9 cellular contexts compared by ENCODE assay signal in the genomic region with DNA sequence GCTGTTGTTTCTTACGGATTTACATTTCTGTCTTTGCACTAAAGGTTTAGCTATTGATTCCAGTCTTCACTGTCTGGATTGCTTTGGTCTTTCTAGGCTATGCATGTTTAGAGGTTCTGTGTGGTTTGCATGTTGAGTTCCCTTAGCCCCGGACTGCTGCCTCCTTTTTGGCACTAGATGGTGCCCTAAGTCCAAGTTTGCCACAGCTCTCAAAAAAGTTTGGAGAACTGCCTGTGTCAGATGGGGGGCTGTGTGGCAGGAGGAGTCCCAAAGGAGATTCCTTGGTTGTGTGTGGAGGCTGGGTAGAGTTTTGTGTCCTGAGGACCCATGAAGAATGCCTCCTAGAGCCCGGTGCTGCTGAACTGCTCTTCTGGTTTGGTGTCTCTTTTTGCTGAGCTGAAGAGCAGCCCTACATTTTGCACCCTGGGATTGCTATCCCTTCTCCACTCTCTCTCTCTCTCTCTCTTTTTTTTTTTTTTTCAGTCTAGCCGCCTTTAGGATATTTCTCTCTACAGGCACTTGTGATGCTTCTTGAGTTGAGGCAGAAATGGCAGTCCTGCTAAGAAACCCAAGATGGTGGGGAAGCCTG.
DNase-seq lines count a peak whose midpoint lies in the region; ATAC-seq, FAIRE-seq and TF ChIP-seq lines count a peak whose summit lies in the region.
"Had no signal": no experiment of that assay in that cellular context is flagged by ENCODE, and none has a peak within 500 bp of the region (broad histone marks: within the 10 kb centered on the region; RNA-seq: fewer than 3 reads in every experiment).

No MANE protein-coding gene starts in this region.

- no peak overlapping the region for H3K9ac ChIP-seq in OCI-LY1 (ENCODE audit: low read length)
- H3K9ac ChIP-seq in GM12878 (ENCODE audit: control insufficient read depth, insufficient read depth, low read length), result no peak overlapping the region

- 2% methylated on average over 3 of the region's 4 CpGs for WGBS in GM12878 (ENCODE audit: insufficient coverage, insufficient replicate concordance, low lambda C conversion rate, missing lambda C conversion rate)

- H3K4me3 ChIP-seq in OCI-LY1 (ENCODE audit: low read depth, low read length, poor library complexity, severe bottlenecking), result no peak overlapping the region
- H3K4me3 ChIP-seq in GM12878, result no peak overlapping the region
- no peak overlapping the region for H3K4me3 ChIP-seq in vagina
- H3K4me3 ChIP-seq: SJSA1 had no signal

- in situ Hi-C loops in GM12878 (cut with MboI), result loop anchor here (5.0 kb wide), 1 partner anchor 381 kb away; no protein-coding TSS in a partner anchor

- H3K4me1 ChIP-seq in OCI-LY1 (ENCODE audit: insufficient read depth, low read length, severe bottlenecking), result no peaks in the 10 kb centered on the region
- no peaks in the 10 kb centered on the region for H3K4me1 ChIP-seq in GM12878 (ENCODE audit: control insufficient read depth, insufficient read depth, low read length)
- H3K4me1 ChIP-seq in vagina, result peaks cover 6% of the 10 kb centered on the region
- H3K4me1 ChIP-seq: SJSA1 had no signal

- no peak overlapping the region for H3K27ac ChIP-seq in C4-2B
- no peak overlapping the region for H3K27ac ChIP-seq in OCI-LY1 (ENCODE audit: low read depth, low read length, poor library complexity, severe bottlenecking)
- no peak overlapping the region for H3K27ac ChIP-seq in GM12878 (ENCODE audit: control insufficient read depth, insufficient read depth)
- no peak overlapping the region for H3K27ac ChIP-seq in vagina
- H3K27ac ChIP-seq: SJSA1 had no signal

- peak; percentile 65 for FAIRE-seq in GM12878 (lab: Jason Lieb, UNC)

- H4K20me1 ChIP-seq in OCI-LY1 (ENCODE audit: insufficient read depth, low read length) (no peaks in the 10 kb centered on the region), GM12878 (ENCODE audit: control insufficient read depth, insufficient read depth) (no peaks in the 10 kb centered on the region)

- H3K79me2 ChIP-seq in OCI-LY1 (ENCODE audit: insufficient read depth, low read length), result no peaks in the 10 kb centered on the region
- H3K79me2 ChIP-seq in GM12878 (ENCODE audit: control insufficient read depth, insufficient read depth, low read length), result no peaks in the 10 kb centered on the region

- H3K9me3 ChIP-seq in OCI-LY1 (ENCODE audit: low read length) (no peaks in the 10 kb centered on the region), GM12878 (replicated peaks; ENCODE audit: control insufficient read depth, insufficient read depth, low read length) (no peaks in the 10 kb centered on the region), vagina (no peaks in the 10 kb centered on the region)
- H3K9me3 ChIP-seq: SJSA1 had no signal

- intact Hi-C loops in GM12878 (cut with micrococcal nuclease; ENCODE audit: unreplicated experiment) (loop anchor here (1.0 to 10.0 kb wide), 5 partner anchors 124 to 380 kb away; no protein-coding TSS in a partner anchor), vagina (cut with DNase I) (no loop called here)

- CTCF ChIA-PET in GM12878 (lab: Yijun Ruan, JAX), result interaction anchor here (0.6 to 3.1 kb wide), 17 partner anchors 9 to 390 kb away, joined by 3 to 17 read pairs (median 4); no protein-coding TSS in a partner anchor

- POLR2A ChIA-PET in GM12878 (lab: Charles Lee), result no interaction called here

- peak; percentile 92 for TF ChIP-seq RAD21 in GM12878 (IDR thresholded peaks at IDR 0.05; ENCODE audit: insufficient read depth, low read depth, low read length)

- TF ChIP-seq POLR2A in GM12878 (IDR thresholded peaks at IDR 0.05; ENCODE audit: low read depth, low read length) (no peak), vagina (IDR thresholded peaks at IDR 0.05) (no peak)

- ATAC-seq in GM18517 (IDR thresholded peaks at IDR 0.05; ENCODE audit: unreplicated experiment) (peak; percentile 84), HG03045 (IDR thresholded peaks at IDR 0.05; ENCODE audit: unreplicated experiment) (peak; percentile 75), GM12878 (peak; percentile 89)

- TF ChIP-seq CTCF in C4-2B (conservative IDR thresholded peaks at IDR 0.05) (peak; percentile 79), OCI-LY1 (IDR thresholded peaks at IDR 0.05; ENCODE audit: low read length) (peak; percentile 66; the same call in 1 of the 2 replicates), GM12878 (IDR thresholded peaks at IDR 0.05 in 2 of 3, conservative IDR thresholded peaks at IDR 0.05 in 1 of 3; ENCODE audit: control insufficient read depth in 2 of 3, extremely low read depth in 1 of 3, insufficient read depth in 1 of 3, low read depth in 3 of 3, low read length in 3 of 3) (peak; percentile 66 to 83 (median 70)), vagina (IDR thresholded peaks at IDR 0.05) (peak in 2 of 3 experiments; percentile 34 to 41)

- no peaks in the 10 kb centered on the region for H3F3A ChIP-seq in OCI-LY1 (ENCODE audit: insufficient read depth, low read length)

- RAD21 ChIA-PET in GM12878 (lab: Charles Lee; ENCODE audit: unreplicated experiment), result interaction anchor here (0.6 to 3.1 kb wide), 6 partner anchors 9 to 381 kb away, joined by 3 to 14 read pairs (median 4); no protein-coding TSS in a partner anchor

- SMC1A ChIA-PET in GM12878 (lab: Charles Lee; ENCODE audit: uncharacterized antibody, unreplicated experiment), result interaction anchor here (0.6 to 3.5 kb wide), 13 partner anchors 9 to 382 kb away, joined by 3 to 25 read pairs (median 4); no protein-coding TSS in a partner anchor

- H3K27me3 ChIP-seq in OCI-LY1 (ENCODE audit: insufficient read depth, low read length), result no peaks in the 10 kb centered on the region
- no peaks in the 10 kb centered on the region; a peak in 1 of 4 replicates for H3K27me3 ChIP-seq in GM12878 (replicated peaks in 1 of 2; ENCODE audit: control insufficient read depth in 2 of 2, insufficient read depth in 2 of 2, low read length in 1 of 2)
- no peaks in the 10 kb centered on the region for H3K27me3 ChIP-seq in vagina
- H3K27me3 ChIP-seq: SJSA1 had no signal

- H2AFZ ChIP-seq in OCI-LY1 (ENCODE audit: low read length) (no peak overlapping the region), GM12878 (ENCODE audit: control insufficient read depth, low read depth, low read length) (no peak overlapping the region)

- no peaks in the 10 kb centered on the region for H3K9me2 ChIP-seq in OCI-LY1 (ENCODE audit: low read depth, low read length)

- H3K36me3 ChIP-seq in OCI-LY1 (ENCODE audit: insufficient read depth, low read length) (no peaks in the 10 kb centered on the region), GM12878 (ENCODE audit: control insufficient read depth in 2 of 2, insufficient read depth in 2 of 2, low read length in 1 of 2) (no peaks in the 10 kb centered on the region), vagina (no peaks in the 10 kb centered on the region)
- H3K36me3 ChIP-seq: SJSA1 had no signal

- no peak for TF ChIP-seq EP300 in GM12878 (IDR thresholded peaks at IDR 0.05; ENCODE audit: borderline replicate concordance in 1 of 2, control insufficient read depth in 1 of 2, low read depth in 2 of 2, low read length in 2 of 2)

- no TSS peak for BruUV-seq in GM12878 (replicated peaks; lab: Mats Ljungman, UMichigan)

- DNase-seq in GM12878 (ENCODE audit: low read depth, low spot score) (no peak), kidney glomerular epithelial cell (lab: John Stamatoyannopoulos, UW) (peak; percentile 29), vagina (ENCODE audit: extremely low spot score in 2 of 2) (no peak), NCI-H774 (lab: John Stamatoyannopoulos, UW) (no peak)

- H3K4me2 ChIP-seq in OCI-LY1 (ENCODE audit: low read length) (no peak overlapping the region), GM12878 (ENCODE audit: control insufficient read depth, insufficient read depth) (no peak overlapping the region)

TF ChIP-seq in GM12878, 131 proteins besides CTCF, POLR2A, EP300 and RAD21 (continues in another document):
- TF ChIP-seq POLR2AphosphoS5 (IDR thresholded peaks at IDR 0.05; ENCODE audit: low read length) (no peak), SMC3 (IDR thresholded peaks at IDR 0.05; ENCODE audit: borderline replicate concordance, low read length) (peak; percentile 89), RELA (IDR thresholded peaks at IDR 0.05; ENCODE audit: borderline replicate concordance, partially characterized antibody) (no peak), YY1 (IDR thresholded peaks at IDR 0.05; ENCODE audit: low read depth, low read length) (0 out of 2 replicates have a peak, but pooled peaks have one; percentile 25), IRF4 (IDR thresholded peaks at IDR 0.05; ENCODE audit: low read depth, low read length) (no peak), ZSCAN29 (IDR thresholded peaks at IDR 0.05) (no peak), ZNF24 (IDR thresholded peaks at IDR 0.05) (no peak), STAT1 (conservative IDR thresholded peaks at IDR 0.05) (no peak)
- TF ChIP-seq, protein P1, sequence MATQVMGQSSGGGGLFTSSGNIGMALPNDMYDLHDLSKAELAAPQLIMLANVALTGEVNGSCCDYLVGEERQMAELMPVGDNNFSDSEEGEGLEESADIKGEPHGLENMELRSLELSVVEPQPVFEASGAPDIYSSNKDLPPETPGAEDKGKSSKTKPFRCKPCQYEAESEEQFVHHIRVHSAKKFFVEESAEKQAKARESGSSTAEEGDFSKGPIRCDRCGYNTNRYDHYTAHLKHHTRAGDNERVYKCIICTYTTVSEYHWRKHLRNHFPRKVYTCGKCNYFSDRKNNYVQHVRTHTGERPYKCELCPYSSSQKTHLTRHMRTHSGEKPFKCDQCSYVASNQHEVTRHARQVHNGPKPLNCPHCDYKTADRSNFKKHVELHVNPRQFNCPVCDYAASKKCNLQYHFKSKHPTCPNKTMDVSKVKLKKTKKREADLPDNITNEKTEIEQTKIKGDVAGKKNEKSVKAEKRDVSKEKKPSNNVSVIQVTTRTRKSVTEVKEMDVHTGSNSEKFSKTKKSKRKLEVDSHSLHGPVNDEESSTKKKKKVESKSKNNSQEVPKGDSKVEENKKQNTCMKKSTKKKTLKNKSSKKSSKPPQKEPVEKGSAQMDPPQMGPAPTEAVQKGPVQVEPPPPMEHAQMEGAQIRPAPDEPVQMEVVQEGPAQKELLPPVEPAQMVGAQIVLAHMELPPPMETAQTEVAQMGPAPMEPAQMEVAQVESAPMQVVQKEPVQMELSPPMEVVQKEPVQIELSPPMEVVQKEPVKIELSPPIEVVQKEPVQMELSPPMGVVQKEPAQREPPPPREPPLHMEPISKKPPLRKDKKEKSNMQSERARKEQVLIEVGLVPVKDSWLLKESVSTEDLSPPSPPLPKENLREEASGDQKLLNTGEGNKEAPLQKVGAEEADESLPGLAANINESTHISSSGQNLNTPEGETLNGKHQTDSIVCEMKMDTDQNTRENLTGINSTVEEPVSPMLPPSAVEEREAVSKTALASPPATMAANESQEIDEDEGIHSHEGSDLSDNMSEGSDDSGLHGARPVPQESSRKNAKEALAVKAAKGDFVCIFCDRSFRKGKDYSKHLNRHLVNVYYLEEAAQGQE (IDR thresholded peaks at IDR 0.05; ENCODE audit: low read depth, low read length), result no peak
